8 cellular contexts compared by ENCODE assay signal in genomic region chr17:75048396-75048933, GRCh38. TPM values are rescaled to one million over a fixed set of nuclear protein-coding genes. Genes with fewer than 3 reads are reported as not detected.
A peak's percentile ranks its signal among the peaks of the same experiment; 100 is the strongest.
DNase-seq lines count a peak whose midpoint lies in the region; ATAC-seq lines count a peak whose summit lies in the region.

No MANE protein-coding gene starts in this region.

- ATAC-seq in activated naive CD8-positive, alpha-beta T cell treated with anti-CD3 and anti-CD28 coated beads, Interleukin-2, amount 50 U/mL, for 24 hours: no peak
- ATAC-seq in GM18498 (IDR thresholded peaks at IDR 0.05; ENCODE audit: unreplicated experiment): no peak

- H3K27ac ChIP-seq in iPS-20b (ENCODE audit: low read length): no peak overlapping the region

- no peaks in the 10 kb centered on the region for H3K27me3 Mint-ChIP-seq in activated CD4-positive, alpha-beta T cell treated with anti-CD3 and anti-CD28 coated beads, Interleukin-2, amount 10 ng/mL, durations not matched to agents 7 days and 5 days
- H3K27me3 Mint-ChIP-seq in activated naive CD8-positive, alpha-beta T cell treated with anti-CD3 and anti-CD28 coated beads, Interleukin-2, amount 50 U/mL, for 24 hours: no peaks in the 10 kb centered on the region

- no peaks in the 10 kb centered on the region for H3K27me3 ChIP-seq in iPS-20b (ENCODE audit: insufficient read depth, low read length)

- H3K36me3 Mint-ChIP-seq in activated CD4-positive, alpha-beta T cell treated with anti-CD3 and anti-CD28 coated beads, Interleukin-2, amount 10 ng/mL, durations not matched to agents 7 days and 5 days (ENCODE audit: low read depth): peaks cover 26% of the 10 kb centered on the region
- peaks cover 13% of the 10 kb centered on the region for H3K36me3 Mint-ChIP-seq in activated naive CD8-positive, alpha-beta T cell treated with anti-CD3 and anti-CD28 coated beads, Interleukin-2, amount 50 U/mL, for 24 hours (ENCODE audit: low read depth)

- peak overlapping the region; percentile 79; the same call in 1 of the 2 replicates for H3K9ac ChIP-seq in iPS-20b (ENCODE audit: low read depth, low read length)

- POLR2A ChIA-PET in activated CD4-positive, alpha-beta T cell treated with anti-CD3 and anti-CD28 coated beads, Interleukin-2, amount 10 ng/mL, durations not matched to agents 7 days and 5 days (lab: Charles Lee): interaction anchor here (0.5 to 1.1 kb wide), 2 partner anchors 12 to 1858 kb away, joined by 3 to 9 read pairs; no protein-coding TSS in a partner anchor

- H3K4me1 ChIP-seq in iPS-20b (ENCODE audit: insufficient read depth, low read length): peaks cover 13% of the 10 kb centered on the region; the same call in 1 of the 2 replicates

- peak overlapping the region; percentile 94 for H3K27ac Mint-ChIP-seq in activated CD4-positive, alpha-beta T cell treated with anti-CD3 and anti-CD28 coated beads, Interleukin-2, amount 10 ng/mL, durations not matched to agents 7 days and 5 days
- peak overlapping the region; percentile 33 for H3K27ac Mint-ChIP-seq in activated naive CD8-positive, alpha-beta T cell treated with anti-CD3 and anti-CD28 coated beads, Interleukin-2, amount 50 U/mL, for 24 hours

- peak overlapping the region; percentile 92 for H3K4me3 ChIP-seq in iPS-20b (ENCODE audit: low read length)

- CTCF ChIA-PET in activated CD4-positive, alpha-beta T cell treated with anti-CD3 and anti-CD28 coated beads, Interleukin-2, amount 10 ng/mL, durations not matched to agents 7 days and 5 days (lab: Charles Lee): interaction anchor here (0.8 to 2.8 kb wide), 6 partner anchors 10 to 236 kb away, joined by 3 to 17 read pairs (median 3); no protein-coding TSS in a partner anchor

- H3K4me3 Mint-ChIP-seq in activated CD4-positive, alpha-beta T cell treated with anti-CD3 and anti-CD28 coated beads, Interleukin-2, amount 10 ng/mL, durations not matched to agents 7 days and 5 days: peak overlapping the region; percentile 99
- peak overlapping the region; percentile 89 for H3K4me3 Mint-ChIP-seq in activated naive CD8-positive, alpha-beta T cell treated with anti-CD3 and anti-CD28 coated beads, Interleukin-2, amount 50 U/mL, for 24 hours

- no peaks in the 10 kb centered on the region for H3K9me3 Mint-ChIP-seq in activated CD4-positive, alpha-beta T cell treated with anti-CD3 and anti-CD28 coated beads, Interleukin-2, amount 10 ng/mL, durations not matched to agents 7 days and 5 days
- no peaks in the 10 kb centered on the region for H3K9me3 Mint-ChIP-seq in activated naive CD8-positive, alpha-beta T cell treated with anti-CD3 and anti-CD28 coated beads, Interleukin-2, amount 50 U/mL, for 24 hours

- no peaks in the 10 kb centered on the region for H3K9me3 ChIP-seq in iPS-20b (ENCODE audit: insufficient read depth, low read depth, low read length)

- H3K4me1 Mint-ChIP-seq in activated CD4-positive, alpha-beta T cell treated with anti-CD3 and anti-CD28 coated beads, Interleukin-2, amount 10 ng/mL, durations not matched to agents 7 days and 5 days: peaks cover 45% of the 10 kb centered on the region
- peaks cover 40% of the 10 kb centered on the region for H3K4me1 Mint-ChIP-seq in activated naive CD8-positive, alpha-beta T cell treated with anti-CD3 and anti-CD28 coated beads, Interleukin-2, amount 50 U/mL, for 24 hours

- DNase-seq in activated CD4-positive, alpha-beta T cell treated with anti-CD3 and anti-CD28 coated beads, Interleukin-2, amount 10 ng/mL, durations not matched to agents 7 days and 5 days: no peak
- DNase-seq in activated CD4-positive, alpha-beta T cell treated with anti-CD3 and anti-CD28 coated beads for 4 hours: no peak
- no peak for DNase-seq in activated naive CD8-positive, alpha-beta T cell treated with anti-CD3 and anti-CD28 coated beads, Interleukin-2, amount 50 U/mL, for 24 hours
- DNase-seq in superior temporal gyrus (ENCODE audit: extremely low spot score) (peak; percentile 55), NCI-H82 (lab: John Stamatoyannopoulos, UW) (no peak), NCI-H1694 treated with DMSO at 0.1 percent for 48 hours (lab: John Stamatoyannopoulos, UW) (no peak)

- peaks cover 48% of the 10 kb centered on the region for H3K36me3 ChIP-seq in iPS-20b (ENCODE audit: insufficient read depth, low read depth, low read length)

RNA-seq across cellular contexts. Expression of gene KCTD2, which starts 1.4 kb away (rescaled TPM):
- 10 to 100 TPM; 21.7 TPM for total RNA-seq in activated CD4-positive, alpha-beta T cell treated with anti-CD3 and anti-CD28 coated beads, Interleukin-2, amount 10 ng/mL, durations not matched to agents 7 days and 5 days

RNA-seq across cellular contexts. Expression of gene ATP5PD, which starts 1.7 kb away (rescaled TPM):
- total RNA-seq in activated CD4-positive, alpha-beta T cell treated with anti-CD3 and anti-CD28 coated beads, Interleukin-2, amount 10 ng/mL, durations not matched to agents 7 days and 5 days: 100 to 1,000 TPM; 252 to 259 TPM

RNA-seq across cellular contexts. Expression of gene MRPL58, which starts 36.0 kb away (rescaled TPM):
- 10 to 100 TPM; 41.2 to 46.2 TPM for total RNA-seq in activated CD4-positive, alpha-beta T cell treated with anti-CD3 and anti-CD28 coated beads, Interleukin-2, amount 10 ng/mL, durations not matched to agents 7 days and 5 days

RNA-seq across cellular contexts. Expression of gene SLC16A5, which starts 39.3 kb away (rescaled TPM):
- total RNA-seq in activated CD4-positive, alpha-beta T cell treated with anti-CD3 and anti-CD28 coated beads, Interleukin-2, amount 10 ng/mL, durations not matched to agents 7 days and 5 days: 10 to 100 TPM; 11.4 to 12.2 TPM
